15 cellular contexts compared by ENCODE assay signal in the genomic region with DNA sequence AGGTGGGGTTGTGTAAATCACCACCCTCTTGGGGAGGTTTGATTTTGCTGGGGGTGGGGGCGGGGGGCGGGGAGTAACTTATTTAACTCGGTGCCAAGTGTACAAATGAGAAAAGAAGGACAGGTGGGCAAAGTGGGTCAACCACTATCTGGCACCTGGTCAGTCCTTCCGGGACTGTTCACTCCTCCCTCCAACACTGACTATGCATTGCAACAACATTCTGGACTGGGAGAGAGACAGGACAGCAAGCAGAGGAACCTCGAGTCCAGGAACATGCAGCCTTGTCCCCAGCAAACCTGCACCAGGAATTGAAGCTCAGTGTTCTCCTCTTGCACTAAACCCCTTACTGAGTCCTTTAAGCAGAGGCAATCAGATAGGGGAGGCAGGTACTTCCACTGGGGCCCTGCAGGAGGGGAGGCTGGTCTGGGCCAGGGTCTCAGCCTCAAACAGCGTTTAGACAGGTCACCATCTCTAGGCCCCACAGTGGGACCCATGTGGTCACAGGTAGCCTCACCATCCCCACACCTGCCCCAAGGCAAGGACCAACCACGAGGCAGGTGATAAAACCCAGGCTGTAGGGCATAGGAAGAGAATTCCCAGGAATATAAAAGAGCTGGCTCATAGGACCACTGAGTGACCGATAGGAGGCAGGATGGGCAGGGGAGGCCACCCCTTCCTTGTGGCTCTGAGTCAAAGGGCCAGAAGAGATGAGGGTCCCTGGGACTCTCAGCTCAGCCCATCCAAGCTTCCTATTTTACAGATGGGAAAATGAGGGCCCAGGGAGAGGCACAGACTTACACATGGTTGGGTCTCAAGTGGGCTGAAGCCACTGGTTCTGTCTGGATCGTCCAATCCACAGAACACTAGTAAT. TPM values are rescaled to one million over a fixed set of nuclear protein-coding genes. Genes with fewer than 3 reads are reported as not detected.
A peak's percentile ranks its signal among the peaks of the same experiment; 100 is the strongest.
DNase-seq lines count a peak whose midpoint lies in the region; ATAC-seq and TF ChIP-seq lines count a peak whose summit lies in the region.
"Had no signal": no experiment of that assay in that cellular context is flagged by ENCODE, and none has a peak within 500 bp of the region (broad histone marks: within the 10 kb centered on the region; RNA-seq: fewer than 3 reads in every experiment).

No MANE protein-coding gene starts in this region.

- no peaks in the 10 kb centered on the region for H3K27me3 Mint-ChIP-seq in T-helper 2 cell treated with Interferon-gamma antibody and Interleukin-4, amounts not matched to agents 5 μg/mL and 100 μg/mL, for 36 hours (ENCODE audit: low read depth)
- no peaks in the 10 kb centered on the region; the same call in 1 of the 2 replicates for H3K27me3 Mint-ChIP-seq in HFFc6 (ENCODE audit: insufficient read depth)
- H3K27me3 Mint-ChIP-seq in activated T-helper 17 cell treated with anti-CD3 and anti-CD28 coated beads, Interleukin-2, amount 50 U/mL, for 72 hours = no peaks in the 10 kb centered on the region

- DNase-seq in T-helper 2 cell treated with Interferon-gamma antibody and Interleukin-4, amounts not matched to agents 5 μg/mL and 100 μg/mL, for 36 hours (ENCODE audit: low spot score) = no peak
- DNase-seq in T-helper 2 cell (no peak), HFFc6 (no peak), sigmoid colon (no peak), hepatic stellate cell (ENCODE audit: low spot score) (no peak)
- no peak for DNase-seq in effector CD8-positive, alpha-beta T cell (lab: John Stamatoyannopoulos, UW)
- no peak for DNase-seq in central memory CD4-positive, alpha-beta T cell
- DNase-seq: left colon, NCI-H2029 had no signal

- H3K27ac Mint-ChIP-seq in T-helper 2 cell treated with Interferon-gamma antibody and Interleukin-4, amounts not matched to agents 5 μg/mL and 100 μg/mL, for 36 hours = peak overlapping the region; percentile 90
- peak overlapping the region; percentile 34; the same call in 1 of the 2 replicates for H3K27ac Mint-ChIP-seq in HFFc6
- H3K27ac Mint-ChIP-seq in activated T-helper 17 cell treated with anti-CD3 and anti-CD28 coated beads, Interleukin-2, amount 50 U/mL, for 72 hours = peak overlapping the region; percentile 83
- H3K27ac Mint-ChIP-seq: dendritic cell treated with granulocyte-macrophage colony-stimulating factor and Interleukin-4, amounts not matched to agents 40 ng/mL and 50 ng/mL, for 4 days had no signal

- peaks cover 0 to 100% (median 97%) of the 10 kb centered on the region in 4 donors for H3K4me1 ChIP-seq in sigmoid colon

- no peaks in the 10 kb centered on the region for H3K9me3 Mint-ChIP-seq in T-helper 2 cell treated with Interferon-gamma antibody and Interleukin-4, amounts not matched to agents 5 μg/mL and 100 μg/mL, for 36 hours
- H3K9me3 Mint-ChIP-seq in HFFc6 = no peaks in the 10 kb centered on the region
- H3K9me3 Mint-ChIP-seq in activated T-helper 17 cell treated with anti-CD3 and anti-CD28 coated beads, Interleukin-2, amount 50 U/mL, for 72 hours = no peaks in the 10 kb centered on the region
- H3K9me3 Mint-ChIP-seq: dendritic cell treated with granulocyte-macrophage colony-stimulating factor and Interleukin-4, amounts not matched to agents 40 ng/mL and 50 ng/mL, for 4 days had no signal

- no peak for TF ChIP-seq EP300 in sigmoid colon (IDR thresholded peaks at IDR 0.05)

- no peaks in the 10 kb centered on the region for H3K9me3 ChIP-seq in sigmoid colon

- H3K4me3 ChIP-seq in sigmoid colon = no peak overlapping the region
- H3K4me3 ChIP-seq: hepatocyte had no signal

- H3K36me3 ChIP-seq in sigmoid colon = no peaks in the 10 kb centered on the region

- peak overlapping the region; percentile 72 to 97 (median 90) for H3K27ac ChIP-seq in sigmoid colon
- H3K27ac ChIP-seq: parathyroid adenoma had no signal

- WGBS in sigmoid colon, 2 donors = 70 to 76% methylated on average over 9 of the region's 9 CpGs

- TF ChIP-seq CTCF in HFFc6 (IDR thresholded peaks at IDR 0.05) (no peak), sigmoid colon (IDR thresholded peaks at IDR 0.05) (no peak)

- ATAC-seq in activated T-helper 17 cell treated with anti-CD3 and anti-CD28 coated beads, Interleukin-2, amount 50 U/mL, for 72 hours (replicated peaks) = no peak
- ATAC-seq: left colon had no signal

- no peaks in the 10 kb centered on the region for H3K27me3 ChIP-seq in sigmoid colon
- H3K27me3 ChIP-seq: hepatocyte had no signal

- peaks cover 13% of the 10 kb centered on the region for H3K4me1 Mint-ChIP-seq in T-helper 2 cell treated with Interferon-gamma antibody and Interleukin-4, amounts not matched to agents 5 μg/mL and 100 μg/mL, for 36 hours (ENCODE audit: low read depth)
- H3K4me1 Mint-ChIP-seq in HFFc6 (ENCODE audit: low read depth) = peaks cover 50% of the 10 kb centered on the region
- peaks cover 12% of the 10 kb centered on the region for H3K4me1 Mint-ChIP-seq in activated T-helper 17 cell treated with anti-CD3 and anti-CD28 coated beads, Interleukin-2, amount 50 U/mL, for 72 hours

- intact Hi-C loops in sigmoid colon (cut with DNase I) = no loop called here

- no peak for TF ChIP-seq POLR2A in sigmoid colon (IDR thresholded peaks at IDR 0.05)

- H3K36me3 Mint-ChIP-seq in T-helper 2 cell treated with Interferon-gamma antibody and Interleukin-4, amounts not matched to agents 5 μg/mL and 100 μg/mL, for 36 hours (ENCODE audit: low read depth) = no peaks in the 10 kb centered on the region
- no peaks in the 10 kb centered on the region for H3K36me3 Mint-ChIP-seq in HFFc6 (ENCODE audit: low read depth)
- no peaks in the 10 kb centered on the region for H3K36me3 Mint-ChIP-seq in activated T-helper 17 cell treated with anti-CD3 and anti-CD28 coated beads, Interleukin-2, amount 50 U/mL, for 72 hours (ENCODE audit: low read depth)

- H3K4me3 Mint-ChIP-seq in T-helper 2 cell treated with Interferon-gamma antibody and Interleukin-4, amounts not matched to agents 5 μg/mL and 100 μg/mL, for 36 hours = no peak overlapping the region
- H3K4me3 Mint-ChIP-seq in HFFc6 = no peak overlapping the region
- peak overlapping the region; percentile 66 for H3K4me3 Mint-ChIP-seq in activated T-helper 17 cell treated with anti-CD3 and anti-CD28 coated beads, Interleukin-2, amount 50 U/mL, for 72 hours
- H3K4me3 Mint-ChIP-seq: dendritic cell treated with granulocyte-macrophage colony-stimulating factor and Interleukin-4, amounts not matched to agents 40 ng/mL and 50 ng/mL, for 4 days had no signal

RNA-seq across cellular contexts. Expression of a gene that starts 9.8 kb away (rescaled TPM):
- total RNA-seq in HFFc6 (2021; fragmentation: NEBNext Ultra II Directional; extraction: Animal tissue kit (Norgen Biotek cat#: 25700)) = 10 to 100 TPM; 31.3 to 41.4 (median 34.3) TPM
- total RNA-seq in activated T-helper 17 cell treated with anti-CD3 and anti-CD28 coated beads, Interleukin-2, amount 50 U/mL, for 72 hours = 1 to 10 TPM; 2.8 to 3.4 TPM
- 10 to 100 TPM; 11.4 to 31.9 (median 23.9) TPM for total RNA-seq in sigmoid colon
- polyA plus RNA-seq in sigmoid colon = 10 to 100 TPM; 12.6 to 79.0 (median 49.9) TPM

RNA-seq across cellular contexts. Expression of a gene that starts 50.7 kb away (rescaled TPM):
- total RNA-seq in HFFc6 (2021; fragmentation: NEBNext Ultra II Directional; extraction: Animal tissue kit (Norgen Biotek cat#: 25700)) = 1 to 10 TPM in 5 of 6 experiments, under 1 TPM in 1; 0.99 to 2.8 (median 1.3) TPM
- total RNA-seq in activated T-helper 17 cell treated with anti-CD3 and anti-CD28 coated beads, Interleukin-2, amount 50 U/mL, for 72 hours = under 1 TPM in 1 of 2 donors, not detected in 1; 0.19 TPM
- total RNA-seq in sigmoid colon = 10 to 100 TPM in 1 of 4 donors, 1 to 10 TPM in 3; 3.6 to 10.8 (median 7.0) TPM
- under 1 TPM in 1 of 3 donors, not detected in 2; 0.80 TPM for polyA plus RNA-seq in sigmoid colon
- total RNA-seq: A172; T-helper 2 cell treated with Interferon-gamma antibody and Interleukin-4, amounts not matched to agents 100 ng/mL and 5 ng/mL, for 36 hours had no signal

Comparison
In these comparisons a context has a peak if more than half of its experiments do, and no peak if none do; other contexts are left out.
1. H3K27ac Mint-ChIP-seq: peak in every context shown above with its lines; median percentile 90 in T-helper 2 cell treated with Interferon-gamma antibody and Interleukin-4, amounts not matched to agents 5 μg/mL and 100 μg/mL, for 36 hours; 83 in activated T-helper 17 cell treated with anti-CD3 and anti-CD28 coated beads, Interleukin-2, amount 50 U/mL, for 72 hours; 34 in HFFc6.